Comparison of ENCODE assay signal across 10 cellular contexts in genomic region chr12:53042607-53043454, GRCh38. TPM values are rescaled to one million over a fixed set of nuclear protein-coding genes. Genes with fewer than 3 reads are reported as not detected.
DNase-seq lines count a peak whose midpoint lies in the region; ATAC-seq, FAIRE-seq and TF ChIP-seq lines count a peak whose summit lies in the region.
"Had no signal": no experiment of that assay in that cellular context is flagged by ENCODE, and none has a peak within 500 bp of the region (broad histone marks: within the 10 kb centered on the region; RNA-seq: fewer than 3 reads in every experiment).

No MANE protein-coding gene starts in this region.

- peak; percentile 60; the same call in 1 of the 2 replicates for TF ChIP-seq POLR2A in GM12892 (IDR thresholded peaks at IDR 0.05; ENCODE audit: low read depth, low read length)

- H3K27ac ChIP-seq in CD4-positive, alpha-beta T cell (ENCODE audit: low read depth, low read length), result no peak overlapping the region
- no peak overlapping the region for H3K27ac ChIP-seq in OCI-LY7 (ENCODE audit: low read depth, low read length, poor library complexity, severe bottlenecking)
- H3K27ac ChIP-seq: parathyroid adenoma, SJSA1 had no signal

- peak overlapping the region; percentile 4 for H3K4me3 Mint-ChIP-seq in CD4-positive, alpha-beta T cell
- no peak overlapping the region for H3K4me3 Mint-ChIP-seq in activated T-helper 1 cell treated with anti-CD3 and anti-CD28 coated beads, Interleukin-12 subunit alpha, Interleukin-12 subunit beta, Interleukin-2, Interleukin-4 antibody, amounts not matched to agents 30 ng/mL and 10 ng/mL and 1 ng/mL, durations not matched to agents 14 hours and 24 hours and 36 hours
- no peak overlapping the region for H3K4me3 Mint-ChIP-seq in naive thymus-derived CD8-positive, alpha-beta T cell

- peaks cover 4% of the 10 kb centered on the region; the same call in 1 of the 2 replicates for H4K20me1 ChIP-seq in OCI-LY7 (ENCODE audit: insufficient read depth, low read length)

- H3K27me3 Mint-ChIP-seq in CD4-positive, alpha-beta T cell, result no peaks in the 10 kb centered on the region
- H3K27me3 Mint-ChIP-seq in activated T-helper 1 cell treated with anti-CD3 and anti-CD28 coated beads, Interleukin-12 subunit alpha, Interleukin-12 subunit beta, Interleukin-2, Interleukin-4 antibody, amounts not matched to agents 30 ng/mL and 10 ng/mL and 1 ng/mL, durations not matched to agents 14 hours and 24 hours and 36 hours (ENCODE audit: insufficient read depth), result peaks cover 9% of the 10 kb centered on the region
- H3K27me3 Mint-ChIP-seq in naive thymus-derived CD8-positive, alpha-beta T cell, result no peaks in the 10 kb centered on the region

- DNase-seq in CD4-positive, alpha-beta T cell, result no peak
- DNase-seq in GM12892 (ENCODE audit: insufficient read length) (no peak), OCI-LY7 (ENCODE audit: low spot score) (no peak), LoVo (ENCODE audit: low spot score) (no peak)
- DNase-seq in activated T-helper 1 cell treated with anti-CD3 and anti-CD28 coated beads, Interleukin-12 subunit alpha, Interleukin-12 subunit beta, Interleukin-2, Interleukin-4 antibody, amounts not matched to agents 30 ng/mL and 10 ng/mL and 1 ng/mL, durations not matched to agents 14 hours and 24 hours and 36 hours (ENCODE audit: low spot score), result no peak
- DNase-seq in naive thymus-derived CD8-positive, alpha-beta T cell, result no peak
- no peak for DNase-seq in effector CD8-positive, alpha-beta T cell (lab: John Stamatoyannopoulos, UW)
- DNase-seq: glutamatergic neuron had no signal

- no peak overlapping the region for H3K4me2 ChIP-seq in OCI-LY7 (ENCODE audit: low read length)

- H3K36me3 Mint-ChIP-seq in CD4-positive, alpha-beta T cell (ENCODE audit: low read depth), result peaks cover 48% of the 10 kb centered on the region
- peaks cover 37% of the 10 kb centered on the region for H3K36me3 Mint-ChIP-seq in activated T-helper 1 cell treated with anti-CD3 and anti-CD28 coated beads, Interleukin-12 subunit alpha, Interleukin-12 subunit beta, Interleukin-2, Interleukin-4 antibody, amounts not matched to agents 30 ng/mL and 10 ng/mL and 1 ng/mL, durations not matched to agents 14 hours and 24 hours and 36 hours (ENCODE audit: low read depth)
- peaks cover 3 to 43% (median 8%) of the 10 kb centered on the region in 3 donors for H3K36me3 Mint-ChIP-seq in naive thymus-derived CD8-positive, alpha-beta T cell

- H3K9me3 Mint-ChIP-seq in CD4-positive, alpha-beta T cell, result no peaks in the 10 kb centered on the region
- no peaks in the 10 kb centered on the region for H3K9me3 Mint-ChIP-seq in activated T-helper 1 cell treated with anti-CD3 and anti-CD28 coated beads, Interleukin-12 subunit alpha, Interleukin-12 subunit beta, Interleukin-2, Interleukin-4 antibody, amounts not matched to agents 30 ng/mL and 10 ng/mL and 1 ng/mL, durations not matched to agents 14 hours and 24 hours and 36 hours
- H3K9me3 Mint-ChIP-seq in naive thymus-derived CD8-positive, alpha-beta T cell, result no peaks in the 10 kb centered on the region

- H3K4me1 ChIP-seq in OCI-LY7 (ENCODE audit: insufficient read depth, low read length, poor library complexity, severe bottlenecking), result peaks cover 12% of the 10 kb centered on the region

- H2AFZ ChIP-seq in OCI-LY7 (ENCODE audit: low read length), result no peak overlapping the region
- H2AFZ ChIP-seq: parathyroid adenoma had no signal

- POLR2A ChIA-PET in CD4-positive, alpha-beta T cell (lab: Charles Lee), result interaction anchor here (1.1 to 1.9 kb wide), 3 partner anchors 8 to 36 kb away, joined by 3 to 6 read pairs (median 3); partner anchors contain the start of genes EIF4B and SPRYD3
- POLR2A ChIA-PET in naive thymus-derived CD8-positive, alpha-beta T cell (lab: Charles Lee), result interaction anchor here (0.7 to 1.4 kb wide), 3 partner anchors 12 to 21 kb away, joined by 3 to 4 read pairs (median 3); no protein-coding TSS in a partner anchor
- POLR2A ChIA-PET in OCI-LY7 (lab: Charles Lee), result interaction anchor here (0.7 kb wide), 1 partner anchor 11 kb away, joined by 7 read pairs; no protein-coding TSS in a partner anchor

- H3K36me3 ChIP-seq in OCI-LY7 (ENCODE audit: insufficient read depth, low read length), result peaks cover 47% of the 10 kb centered on the region

- H3K27me3 ChIP-seq in CD4-positive, alpha-beta T cell (ENCODE audit: control insufficient read depth, insufficient read depth, low read length), result no peaks in the 10 kb centered on the region
- H3K27me3 ChIP-seq: SJSA1 had no signal

- intact Hi-C loops in CD4-positive, alpha-beta T cell (cut with DNase I, micrococcal nuclease), result no loop called here
- intact Hi-C loops in activated T-helper 1 cell treated with anti-CD3 and anti-CD28 coated beads, Interleukin-12 subunit alpha, Interleukin-12 subunit beta, Interleukin-2, Interleukin-4 antibody, amounts not matched to agents 30 ng/mL and 10 ng/mL and 1 ng/mL, durations not matched to agents 14 hours and 24 hours and 36 hours (cut with micrococcal nuclease), result loop anchor here (10.0 kb wide), 1 partner anchor 412 kb away; the partner anchor contains the start of gene PCBP2
- intact Hi-C loops in OCI-LY7 (cut with micrococcal nuclease; ENCODE audit: unreplicated experiment), result no loop called here

- FAIRE-seq in GM12892 (lab: Jason Lieb, UNC), result no peak

- no peaks in the 10 kb centered on the region for H3K9me2 ChIP-seq in OCI-LY7 (ENCODE audit: insufficient read depth, low read length)

- peaks cover 36% of the 10 kb centered on the region for H3K4me1 Mint-ChIP-seq in CD4-positive, alpha-beta T cell (ENCODE audit: low read depth)
- H3K4me1 Mint-ChIP-seq in activated T-helper 1 cell treated with anti-CD3 and anti-CD28 coated beads, Interleukin-12 subunit alpha, Interleukin-12 subunit beta, Interleukin-2, Interleukin-4 antibody, amounts not matched to agents 30 ng/mL and 10 ng/mL and 1 ng/mL, durations not matched to agents 14 hours and 24 hours and 36 hours (ENCODE audit: low read depth), result peaks cover 34% of the 10 kb centered on the region
- H3K4me1 Mint-ChIP-seq in naive thymus-derived CD8-positive, alpha-beta T cell, result peaks cover 8 to 34% (median 30%) of the 10 kb centered on the region in 4 donors

- H3K27ac Mint-ChIP-seq in CD4-positive, alpha-beta T cell, result no peak overlapping the region
- peak overlapping the region; percentile 57 for H3K27ac Mint-ChIP-seq in activated T-helper 1 cell treated with anti-CD3 and anti-CD28 coated beads, Interleukin-12 subunit alpha, Interleukin-12 subunit beta, Interleukin-2, Interleukin-4 antibody, amounts not matched to agents 30 ng/mL and 10 ng/mL and 1 ng/mL, durations not matched to agents 14 hours and 24 hours and 36 hours
- peak overlapping the region in 7 of 10 donors; percentile 4 to 86 (median 41) for H3K27ac Mint-ChIP-seq in naive thymus-derived CD8-positive, alpha-beta T cell

- ATAC-seq in CD4-positive, alpha-beta T cell (ENCODE audit: poor library complexity), result no peak
- ATAC-seq in naive thymus-derived CD8-positive, alpha-beta T cell, result no peak

- H3K4me3 ChIP-seq in OCI-LY7 (ENCODE audit: low read depth, low read length, poor library complexity, severe bottlenecking), result no peak overlapping the region
- H3K4me3 ChIP-seq: SJSA1 had no signal

- H3K79me2 ChIP-seq in OCI-LY7 (ENCODE audit: insufficient read depth, low read depth, low read length), result no peaks in the 10 kb centered on the region
- H3K79me2 ChIP-seq: parathyroid adenoma had no signal

- no TSS peak for BruUV-seq in OCI-LY7 (replicated peaks; lab: Mats Ljungman, UMichigan)

- CTCF ChIA-PET in CD4-positive, alpha-beta T cell (lab: Charles Lee), result no interaction called here
- CTCF ChIA-PET in OCI-LY7 (lab: Charles Lee; ENCODE audit: unreplicated experiment), result no interaction called here

- H3K9me3 ChIP-seq in CD4-positive, alpha-beta T cell (ENCODE audit: control insufficient read depth, low read length), result no peaks in the 10 kb centered on the region
- no peaks in the 10 kb centered on the region for H3K9me3 ChIP-seq in OCI-LY7 (ENCODE audit: low read length)
- H3K9me3 ChIP-seq: SJSA1 had no signal

- TF ChIP-seq CTCF in CD4-positive, alpha-beta T cell (IDR thresholded peaks at IDR 0.05), result no peak
- no peak for TF ChIP-seq CTCF in OCI-LY7 (conservative IDR thresholded peaks at IDR 0.05; ENCODE audit: low read length)

RNA-seq across cellular contexts. Expression of gene TNS2, which starts 7.0 kb away (rescaled TPM):
- 1 to 10 TPM; 2.3 to 3.0 TPM for total RNA-seq in CD4-positive, alpha-beta T cell
- polyA plus RNA-seq in GM12892 (2012; ENCODE audit: missing spikeins), result 0.47 TPM
- 2.7 and 3.1 TPM in 2 replicates for total RNA-seq in activated T-helper 1 cell treated with anti-CD3 and anti-CD28 coated beads, Interleukin-12 subunit alpha, Interleukin-12 subunit beta, Interleukin-2, Interleukin-4 antibody, amounts not matched to agents 30 ng/mL and 10 ng/mL and 1 ng/mL, durations not matched to agents 14 hours and 24 hours and 36 hours
- total RNA-seq in naive thymus-derived CD8-positive, alpha-beta T cell, result 1 to 10 TPM; 2.4 to 3.0 TPM
- under 1 TPM in 2 of 3 donors, not detected in 1; 0.13 to 0.19 TPM for polyA plus RNA-seq in naive thymus-derived CD8-positive, alpha-beta T cell
- total RNA-seq in OCI-LY7 (2014; rRNA removed; shearing (Covaris generic)), result 0.25 TPM in 1 of 2 replicates, not detected in the other
- 1.3 and 1.6 TPM in 2 replicates for total RNA-seq in OCI-LY7 (2022)

RNA-seq across cellular contexts. Expression of gene SPRYD3, which starts 36.4 kb away (rescaled TPM):
- total RNA-seq in CD4-positive, alpha-beta T cell, result 10 to 100 TPM; 17.7 to 21.0 TPM
- 14.1 TPM for polyA plus RNA-seq in GM12892 (2012; ENCODE audit: missing spikeins)
- 41.2 and 42.6 TPM in 2 replicates for total RNA-seq in activated T-helper 1 cell treated with anti-CD3 and anti-CD28 coated beads, Interleukin-12 subunit alpha, Interleukin-12 subunit beta, Interleukin-2, Interleukin-4 antibody, amounts not matched to agents 30 ng/mL and 10 ng/mL and 1 ng/mL, durations not matched to agents 14 hours and 24 hours and 36 hours
- total RNA-seq in naive thymus-derived CD8-positive, alpha-beta T cell, result 10 to 100 TPM; 47.8 to 50.0 TPM
- polyA plus RNA-seq in naive thymus-derived CD8-positive, alpha-beta T cell, result 10 to 100 TPM; 49.4 to 53.2 (median 51.7) TPM
- total RNA-seq in OCI-LY7 (2014; rRNA removed; shearing (Covaris generic)), result 7.3 and 10.9 TPM in 2 replicates
- 17.2 and 20.5 TPM in 2 replicates for total RNA-seq in OCI-LY7 (2022)

RNA-seq across cellular contexts. Expression of gene EIF4B, which starts 36.6 kb away (rescaled TPM):
- 100 to 1,000 TPM; 794 to 806 TPM for total RNA-seq in CD4-positive, alpha-beta T cell
- polyA plus RNA-seq in GM12892 (2012; ENCODE audit: missing spikeins), result 390 TPM
- total RNA-seq in activated T-helper 1 cell treated with anti-CD3 and anti-CD28 coated beads, Interleukin-12 subunit alpha, Interleukin-12 subunit beta, Interleukin-2, Interleukin-4 antibody, amounts not matched to agents 30 ng/mL and 10 ng/mL and 1 ng/mL, durations not matched to agents 14 hours and 24 hours and 36 hours, result 463 and 473 TPM in 2 replicates
- 100 to 1,000 TPM; 752 to 804 TPM for total RNA-seq in naive thymus-derived CD8-positive, alpha-beta T cell
- 100 to 1,000 TPM; 116 to 146 (median 124) TPM for polyA plus RNA-seq in naive thymus-derived CD8-positive, alpha-beta T cell
- total RNA-seq in OCI-LY7 (2014; rRNA removed; shearing (Covaris generic)), result 645 and 872 TPM in 2 replicates
- total RNA-seq in OCI-LY7 (2022), result 745 and 898 TPM in 2 replicates

RNA-seq across cellular contexts. Expression of gene IGFBP6, which starts 54.6 kb away (rescaled TPM):
- total RNA-seq in CD4-positive, alpha-beta T cell, result under 1 TPM in 1 of 2 experiments, not detected in 1; 0.49 TPM
- not detected for polyA plus RNA-seq in GM12892 (2012; ENCODE audit: missing spikeins)
- total RNA-seq in activated T-helper 1 cell treated with anti-CD3 and anti-CD28 coated beads, Interleukin-12 subunit alpha, Interleukin-12 subunit beta, Interleukin-2, Interleukin-4 antibody, amounts not matched to agents 30 ng/mL and 10 ng/mL and 1 ng/mL, durations not matched to agents 14 hours and 24 hours and 36 hours, result 0.81 TPM in 1 of 2 replicates, not detected in the other
- total RNA-seq in naive thymus-derived CD8-positive, alpha-beta T cell, result under 1 TPM in 1 of 2 experiments, not detected in 1; 0.65 TPM
- polyA plus RNA-seq in naive thymus-derived CD8-positive, alpha-beta T cell, result 10 to 100 TPM in 2 of 3 donors, 1 to 10 TPM in 1; 7.5 to 16.9 (median 16.9) TPM
- total RNA-seq in OCI-LY7 (2014; rRNA removed; shearing (Covaris generic)), result not detected in 2 replicates
- total RNA-seq in OCI-LY7 (2022), result 1.2 and 2.9 TPM in 2 replicates
